24 cellular contexts compared by ENCODE assay signal in genomic region chr7:2905500-2905899, GRCh38.
DNase-seq lines count a peak whose midpoint lies in the region; ATAC-seq, FAIRE-seq and TF ChIP-seq lines count a peak whose summit lies in the region.
"Had no signal": no experiment of that assay in that cellular context is flagged by ENCODE, and none has a peak within 500 bp of the region (broad histone marks: within the 10 kb centered on the region; RNA-seq: fewer than 3 reads in every experiment).

No MANE protein-coding gene starts in this region.

- ATAC-seq in stimulated activated naive CD8-positive, alpha-beta T cell treated with anti-CD3 and anti-CD28 coated beads, Interleukin-15, amount 100 ng/mL, for 72 hours: no peak
- no peak for ATAC-seq in WTC11
- no peak for ATAC-seq in naive thymus-derived CD8-positive, alpha-beta T cell
- ATAC-seq: GM12878, HCT116, K562 had no signal

- POLR2A ChIA-PET in WTC11 (lab: Charles Lee): no interaction called here
- POLR2A ChIA-PET in naive thymus-derived CD8-positive, alpha-beta T cell (lab: Charles Lee): no interaction called here

- no peaks in the 10 kb centered on the region for H3K27me3 ChIP-seq in osteoblast (ENCODE audit: insufficient read depth, low read length)

- no peak for DNase-seq in stimulated activated naive CD8-positive, alpha-beta T cell treated with anti-CD3 and anti-CD28 coated beads, Interleukin-15, amount 100 ng/mL, for 72 hours
- no peak for DNase-seq in WTC11 (ENCODE audit: low spot score)
- DNase-seq in naive thymus-derived CD8-positive, alpha-beta T cell: peak in 1 of 10 donors; percentile 42
- no peak for DNase-seq in urothelium cell line (ENCODE audit: low spot score)
- no peak for DNase-seq in osteoblast (ENCODE audit: insufficient read length, low spot score, missing footprints)
- no peak for DNase-seq in activated effector memory CD4-positive, alpha-beta T cell treated with Interleukin-2 at 50 U/mL for 16 hours
- DNase-seq in T-helper 2 cell treated with Interferon-gamma antibody and Interleukin-4, amounts not matched to agents 5 μg/mL and 100 μg/mL, for 36 hours (ENCODE audit: low spot score): no peak
- DNase-seq: AML-193, DMS53, EL, GM23248, NCI-H1105 treated with DMSO at 0.1 percent for 48 hours, NCI-H1694, NCI-H2081 treated with DMSO at 0.1 percent for 48 hours, NCI-H446 treated with DMSO at 0.1 percent for 48 hours, NCI-H69, Right ventricle myocardium superior had no signal

- no peaks in the 10 kb centered on the region for H4K20me1 ChIP-seq in osteoblast (ENCODE audit: insufficient read depth, low read length)

- H3K36me3 ChIP-seq in osteoblast (ENCODE audit: insufficient read depth, low read length): no peaks in the 10 kb centered on the region

- no peaks in the 10 kb centered on the region for H3K79me2 ChIP-seq in osteoblast (ENCODE audit: insufficient read depth, low read length)

- H3K4me1 ChIP-seq in osteoblast (ENCODE audit: insufficient read depth, low read length): no peaks in the 10 kb centered on the region

- peaks cover 41% of the 10 kb centered on the region for H3K36me3 Mint-ChIP-seq in stimulated activated naive CD8-positive, alpha-beta T cell treated with anti-CD3 and anti-CD28 coated beads, Interleukin-15, Interleukin-2, amounts not matched to agents 100 ng/mL and 50 ng/mL, for 24 hours (ENCODE audit: low read depth)
- peaks cover 10% of the 10 kb centered on the region; the same call in 1 of the 2 replicates for H3K36me3 Mint-ChIP-seq in WTC11
- H3K36me3 Mint-ChIP-seq in naive thymus-derived CD8-positive, alpha-beta T cell: peaks cover 0 to 56% (median 32%) of the 10 kb centered on the region in 3 donors
- H3K36me3 Mint-ChIP-seq in T-helper 2 cell treated with Interferon-gamma antibody and Interleukin-4, amounts not matched to agents 5 μg/mL and 100 μg/mL, for 36 hours (ENCODE audit: low read depth): peaks cover 50% of the 10 kb centered on the region
- H3K36me3 Mint-ChIP-seq: CD14-positive monocyte had no signal

- H3K9me3 Mint-ChIP-seq in stimulated activated naive CD8-positive, alpha-beta T cell treated with anti-CD3 and anti-CD28 coated beads, Interleukin-15, Interleukin-2, amounts not matched to agents 100 ng/mL and 50 ng/mL, for 24 hours: no peaks in the 10 kb centered on the region
- H3K9me3 Mint-ChIP-seq in stimulated activated naive CD8-positive, alpha-beta T cell treated with anti-CD3 and anti-CD28 coated beads, Interleukin-15, amount 100 ng/mL, for 72 hours: no peaks in the 10 kb centered on the region
- no peaks in the 10 kb centered on the region for H3K9me3 Mint-ChIP-seq in WTC11
- H3K9me3 Mint-ChIP-seq in naive thymus-derived CD8-positive, alpha-beta T cell: peaks cover 0 to 4% (median 0%) of the 10 kb centered on the region in 9 donors
- no peaks in the 10 kb centered on the region for H3K9me3 Mint-ChIP-seq in T-helper 2 cell treated with Interferon-gamma antibody and Interleukin-4, amounts not matched to agents 5 μg/mL and 100 μg/mL, for 36 hours

- H3K27ac ChIP-seq in osteoblast (ENCODE audit: low read depth, low read length): no peak overlapping the region
- H3K27ac ChIP-seq: GM23248 had no signal

- H3K4me3 ChIP-seq in osteoblast (ENCODE audit: insufficient read depth, low read length): no peak overlapping the region
- H3K4me3 ChIP-seq: GM12878, GM23248, K562 had no signal

- H3K9me3 ChIP-seq in osteoblast (ENCODE audit: low read depth, low read length): no peaks in the 10 kb centered on the region

- TF ChIP-seq CTCF in WTC11 (IDR thresholded peaks at IDR 0.05) (no peak), osteoblast (IDR thresholded peaks at IDR 0.05; ENCODE audit: extremely low read depth, low read depth, low read length) (no peak)

- H3K4me1 Mint-ChIP-seq in stimulated activated naive CD8-positive, alpha-beta T cell treated with anti-CD3 and anti-CD28 coated beads, Interleukin-15, Interleukin-2, amounts not matched to agents 100 ng/mL and 50 ng/mL, for 24 hours (ENCODE audit: low read depth): peaks cover 16% of the 10 kb centered on the region
- peaks cover 23% of the 10 kb centered on the region for H3K4me1 Mint-ChIP-seq in stimulated activated naive CD8-positive, alpha-beta T cell treated with anti-CD3 and anti-CD28 coated beads, Interleukin-15, amount 100 ng/mL, for 72 hours
- H3K4me1 Mint-ChIP-seq in WTC11: no peaks in the 10 kb centered on the region
- peaks cover 4 to 20% (median 18%) of the 10 kb centered on the region in 4 donors for H3K4me1 Mint-ChIP-seq in naive thymus-derived CD8-positive, alpha-beta T cell
- H3K4me1 Mint-ChIP-seq in T-helper 2 cell treated with Interferon-gamma antibody and Interleukin-4, amounts not matched to agents 5 μg/mL and 100 μg/mL, for 36 hours (ENCODE audit: low read depth): peaks cover 16% of the 10 kb centered on the region
- H3K4me1 Mint-ChIP-seq: CD14-positive monocyte had no signal

- H3K27me3 Mint-ChIP-seq in stimulated activated naive CD8-positive, alpha-beta T cell treated with anti-CD3 and anti-CD28 coated beads, Interleukin-15, Interleukin-2, amounts not matched to agents 100 ng/mL and 50 ng/mL, for 24 hours: no peaks in the 10 kb centered on the region
- H3K27me3 Mint-ChIP-seq in stimulated activated naive CD8-positive, alpha-beta T cell treated with anti-CD3 and anti-CD28 coated beads, Interleukin-15, amount 100 ng/mL, for 72 hours: no peaks in the 10 kb centered on the region
- no peaks in the 10 kb centered on the region for H3K27me3 Mint-ChIP-seq in WTC11 (ENCODE audit: low read depth)
- H3K27me3 Mint-ChIP-seq in naive thymus-derived CD8-positive, alpha-beta T cell: no peaks in the 10 kb centered on the region
- no peaks in the 10 kb centered on the region for H3K27me3 Mint-ChIP-seq in T-helper 2 cell treated with Interferon-gamma antibody and Interleukin-4, amounts not matched to agents 5 μg/mL and 100 μg/mL, for 36 hours (ENCODE audit: low read depth)

- peak; percentile 37 for FAIRE-seq in urothelium cell line (lab: Jason Lieb, UNC)
- FAIRE-seq: GM12878, GM19239, K562, RCC 7860 had no signal

- no peak overlapping the region for H3K4me2 ChIP-seq in osteoblast (ENCODE audit: insufficient read depth, low read length)

- H3K27ac Mint-ChIP-seq in stimulated activated naive CD8-positive, alpha-beta T cell treated with anti-CD3 and anti-CD28 coated beads, Interleukin-15, Interleukin-2, amounts not matched to agents 100 ng/mL and 50 ng/mL, for 24 hours: peak overlapping the region; percentile 26
- peak overlapping the region in 1 of 2 donors; percentile 71 for H3K27ac Mint-ChIP-seq in stimulated activated naive CD8-positive, alpha-beta T cell treated with anti-CD3 and anti-CD28 coated beads, Interleukin-15, amount 100 ng/mL, for 72 hours
- H3K27ac Mint-ChIP-seq in WTC11: peak overlapping the region; percentile 63; the same call in 1 of the 2 replicates
- H3K27ac Mint-ChIP-seq in naive thymus-derived CD8-positive, alpha-beta T cell: peak overlapping the region in 6 of 10 donors; percentile 12 to 78 (median 58)
- H3K27ac Mint-ChIP-seq in T-helper 2 cell treated with Interferon-gamma antibody and Interleukin-4, amounts not matched to agents 5 μg/mL and 100 μg/mL, for 36 hours: no peak overlapping the region
- H3K27ac Mint-ChIP-seq: CD14-positive monocyte had no signal

- H2AFZ ChIP-seq in osteoblast (ENCODE audit: low read length): no peak overlapping the region
- H2AFZ ChIP-seq: GM23248 had no signal

- CTCF ChIA-PET in WTC11 (lab: Charles Lee): interaction anchor here (2.4 kb wide), 1 partner anchor 16 kb away, joined by 7 read pairs; no protein-coding TSS in a partner anchor

- no peak overlapping the region for H3K4me3 Mint-ChIP-seq in stimulated activated naive CD8-positive, alpha-beta T cell treated with anti-CD3 and anti-CD28 coated beads, Interleukin-15, Interleukin-2, amounts not matched to agents 100 ng/mL and 50 ng/mL, for 24 hours
- no peak overlapping the region for H3K4me3 Mint-ChIP-seq in stimulated activated naive CD8-positive, alpha-beta T cell treated with anti-CD3 and anti-CD28 coated beads, Interleukin-15, amount 100 ng/mL, for 72 hours
- no peak overlapping the region for H3K4me3 Mint-ChIP-seq in WTC11
- H3K4me3 Mint-ChIP-seq in naive thymus-derived CD8-positive, alpha-beta T cell: no peak overlapping the region
- H3K4me3 Mint-ChIP-seq in T-helper 2 cell treated with Interferon-gamma antibody and Interleukin-4, amounts not matched to agents 5 μg/mL and 100 μg/mL, for 36 hours: no peak overlapping the region
- H3K4me3 Mint-ChIP-seq: CD14-positive monocyte had no signal

TF ChIP-seq in WTC11, 78 proteins besides CTCF, POLR2A, EP300 and RAD21:
- TF ChIP-seq PRDM15 (CRISPR knock-in tag; IDR thresholded peaks at IDR 0.05) (no peak), IRF1 (CRISPR knock-in tag; IDR thresholded peaks at IDR 0.05) (no peak)
